ENCODE assay signal across 39 cellular contexts in the genomic region with DNA sequence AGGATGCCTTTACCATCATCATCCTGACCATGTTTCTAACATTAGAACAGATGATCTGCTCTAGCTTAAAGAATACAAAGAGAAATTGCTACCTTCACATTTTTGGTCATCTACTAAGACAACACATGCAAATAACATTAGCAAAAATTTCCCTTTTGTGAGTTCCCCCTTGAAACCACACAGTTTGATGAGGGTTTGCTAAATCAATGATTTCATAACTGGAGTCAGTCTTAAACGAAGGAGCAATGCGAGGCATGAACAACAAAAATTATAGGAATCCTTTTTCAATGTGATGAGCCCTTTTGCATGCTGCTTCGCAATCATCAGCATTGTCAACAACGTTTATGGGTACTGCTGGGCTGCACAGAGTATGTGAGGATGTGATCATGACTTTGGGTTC.
"Had no signal": no experiment of that assay in that cellular context is flagged by ENCODE, and none has a peak within 500 bp of the region (broad histone marks: within the 10 kb centered on the region; RNA-seq: fewer than 3 reads in every experiment).

No MANE protein-coding gene starts in this region.

- H3K4me3 ChIP-seq: adrenal gland, ascending aorta, body of pancreas, breast epithelium, cardiac muscle cell had no signal

- H3K4me3 Mint-ChIP-seq: activated naive CD4-positive, alpha-beta T cell treated with anti-CD3 and anti-CD28 coated beads for 36 hours; activated naive CD4-positive, alpha-beta T cell treated with anti-CD3 and anti-CD28 coated beads, Interleukin-2, amount 10 ng/mL, durations not matched to agents 7 days and 5 days; activated naive CD4-positive, alpha-beta T cell treated with anti-CD3 and anti-CD28 coated beads, Interleukin-2, amount 50 U/mL, for 24 hours; activated naive CD8-positive, alpha-beta T cell; activated naive CD8-positive, alpha-beta T cell treated with anti-CD3 and anti-CD28 coated beads for 36 hours; activated naive CD8-positive, alpha-beta T cell treated with anti-CD3 and anti-CD28 coated beads, Interleukin-2, amount 10 ng/mL, durations not matched to agents 7 days and 5 days; activated naive CD8-positive, alpha-beta T cell treated with anti-CD3 and anti-CD28 coated beads, Interleukin-2, amount 50 U/mL, for 24 hours; activated T-cell treated with anti-CD3 and anti-CD28 coated beads, Interleukin-2, amount 50 U/mL, for 24 hours; activated T-cell treated with anti-CD3 and anti-CD28 coated beads, Interleukin-2, amount 50 U/mL, for 4 hours; activated T-cell treated with anti-CD3 and anti-CD28 coated beads, Interleukin-2, amount 50 U/mL, for 72 hours; activated T-helper 1 cell treated with anti-CD3 and anti-CD28 coated beads, Interleukin-12 subunit alpha, Interleukin-12 subunit beta, Interleukin-2, Interleukin-4 antibody, amounts not matched to agents 30 ng/mL and 10 ng/mL and 1 ng/mL, durations not matched to agents 14 hours and 24 hours and 36 hours; activated T-helper 17 cell treated with anti-CD3 and anti-CD28 coated beads, Interleukin-2, amount 50 U/mL, for 72 hours; brain; central memory CD8-positive, alpha-beta T cell had no signal

- DNase-seq: activated effector memory CD4-positive, alpha-beta T cell treated with anti-CD3 and anti-CD28 coated beads, Interleukin-2, amount 50 U/mL, for 16 hours; activated effector memory CD4-positive, alpha-beta T cell treated with Interleukin-2 at 50 U/mL for 16 hours; activated gamma-delta T cell; activated gamma-delta T cell treated with Interleukin-2 at 50 U/mL for 16 hours; activated naive CD4-positive, alpha-beta T cell; activated naive CD4-positive, alpha-beta T cell treated with anti-CD3 and anti-CD28 coated beads for 36 hours; activated naive CD4-positive, alpha-beta T cell treated with anti-CD3 and anti-CD28 coated beads, Interleukin-2, amount 10 ng/mL, durations not matched to agents 7 days and 5 days; activated naive CD4-positive, alpha-beta T cell treated with anti-CD3 and anti-CD28 coated beads, Interleukin-2, amount 50 U/mL, for 16 hours; activated naive CD4-positive, alpha-beta T cell treated with Interleukin-2 at 50 U/mL for 16 hours; activated naive CD8-positive, alpha-beta T cell treated with anti-CD3 and anti-CD28 coated beads for 36 hours; activated naive CD8-positive, alpha-beta T cell treated with anti-CD3 and anti-CD28 coated beads, Interleukin-2, amount 10 ng/mL, durations not matched to agents 7 days and 5 days; activated naive CD8-positive, alpha-beta T cell treated with anti-CD3 and anti-CD28 coated beads, Interleukin-2, amount 50 U/mL, for 24 hours; activated T-cell treated with anti-CD3 and anti-CD28 coated beads for 4 hours; activated T-cell treated with anti-CD3 and anti-CD28 coated beads, Interleukin-2, amount 50 U/mL, for 1 hour; activated T-cell treated with anti-CD3 and anti-CD28 coated beads, Interleukin-2, amount 50 U/mL, for 24 hours; activated T-cell treated with anti-CD3 and anti-CD28 coated beads, Interleukin-2, amount 50 U/mL, for 4 hours; activated T-cell treated with anti-CD3 and anti-CD28 coated beads, Interleukin-2, amount 50 U/mL, for 48 hours; activated T-cell treated with anti-CD3 and anti-CD28 coated beads, Interleukin-2, amount 50 U/mL, for 72 hours; adrenal gland; amniotic stem cell; amygdala; anterior cingulate cortex; aorta; body of pancreas; brain microvascular endothelial cell; caudate nucleus; central memory CD4-positive, alpha-beta T cell; cerebellar nuclear complex had no signal

- H3K9me3 ChIP-seq: adrenal gland, ascending aorta, body of pancreas, breast epithelium had no signal

- H3K36me3 ChIP-seq: adrenal gland, ascending aorta, brain microvascular endothelial cell, breast epithelium, cardiac muscle cell had no signal

- H3K4me1 ChIP-seq: adrenal gland, body of pancreas, breast epithelium had no signal

- H3K27ac ChIP-seq: adrenal gland, ascending aorta, body of pancreas, brain microvascular endothelial cell, breast epithelium, cardiac muscle cell had no signal

- H3K27me3 Mint-ChIP-seq: activated naive CD4-positive, alpha-beta T cell treated with anti-CD3 and anti-CD28 coated beads, Interleukin-2, amount 10 ng/mL, durations not matched to agents 7 days and 5 days; activated naive CD8-positive, alpha-beta T cell treated with anti-CD3 and anti-CD28 coated beads for 36 hours; activated T-helper 17 cell treated with anti-CD3 and anti-CD28 coated beads, Interleukin-2, amount 50 U/mL, for 72 hours; central memory CD8-positive, alpha-beta T cell had no signal

- H3K27me3 ChIP-seq: adrenal gland, ascending aorta, body of pancreas, brain microvascular endothelial cell, breast epithelium, cardiac muscle cell had no signal

- H3K9me3 Mint-ChIP-seq: activated naive CD4-positive, alpha-beta T cell treated with anti-CD3 and anti-CD28 coated beads for 36 hours; activated naive CD4-positive, alpha-beta T cell treated with anti-CD3 and anti-CD28 coated beads, Interleukin-2, amount 10 ng/mL, durations not matched to agents 7 days and 5 days; activated naive CD4-positive, alpha-beta T cell treated with anti-CD3 and anti-CD28 coated beads, Interleukin-2, amount 50 U/mL, for 24 hours; activated naive CD4-positive, alpha-beta T cell treated with anti-CD3 and anti-CD28 coated beads, Interleukin-2, amount 50 U/mL, for 72 hours; activated naive CD8-positive, alpha-beta T cell treated with anti-CD3 and anti-CD28 coated beads for 36 hours; activated naive CD8-positive, alpha-beta T cell treated with anti-CD3 and anti-CD28 coated beads, Interleukin-2, amount 10 ng/mL, durations not matched to agents 7 days and 5 days; activated naive CD8-positive, alpha-beta T cell treated with anti-CD3 and anti-CD28 coated beads, Interleukin-2, amount 50 U/mL, for 24 hours; activated T-cell treated with anti-CD3 and anti-CD28 coated beads, Interleukin-2, amount 50 U/mL, for 24 hours; activated T-cell treated with anti-CD3 and anti-CD28 coated beads, Interleukin-2, amount 50 U/mL, for 4 hours; activated T-cell treated with anti-CD3 and anti-CD28 coated beads, Interleukin-2, amount 50 U/mL, for 72 hours; activated T-helper 1 cell treated with anti-CD3 and anti-CD28 coated beads, Interleukin-12 subunit alpha, Interleukin-12 subunit beta, Interleukin-2, Interleukin-4 antibody, amounts not matched to agents 30 ng/mL and 10 ng/mL and 1 ng/mL, durations not matched to agents 14 hours and 24 hours and 36 hours; activated T-helper 17 cell treated with anti-CD3 and anti-CD28 coated beads, Interleukin-2, amount 50 U/mL, for 72 hours; activated T-helper 2 cell treated with anti-CD3 and anti-CD28 coated beads, Interferon-gamma antibody, Interleukin-2, Interleukin-4, amounts not matched to agents 10 μg/mL and 5 μg/mL and 100 μg/mL, durations not matched to agents 14 hours and 24 hours and 36 hours; brain; central memory CD8-positive, alpha-beta T cell had no signal

- H3K4me1 Mint-ChIP-seq: activated naive CD4-positive, alpha-beta T cell treated with anti-CD3 and anti-CD28 coated beads, Interleukin-2, amount 10 ng/mL, durations not matched to agents 7 days and 5 days; activated naive CD4-positive, alpha-beta T cell treated with anti-CD3 and anti-CD28 coated beads, Interleukin-2, amount 50 U/mL, for 24 hours; activated naive CD8-positive, alpha-beta T cell treated with anti-CD3 and anti-CD28 coated beads for 36 hours; activated naive CD8-positive, alpha-beta T cell treated with anti-CD3 and anti-CD28 coated beads, Interleukin-2, amount 10 ng/mL, durations not matched to agents 7 days and 5 days; activated naive CD8-positive, alpha-beta T cell treated with anti-CD3 and anti-CD28 coated beads, Interleukin-2, amount 50 U/mL, for 24 hours; activated T-helper 17 cell treated with anti-CD3 and anti-CD28 coated beads, Interleukin-2, amount 50 U/mL, for 72 hours; central memory CD8-positive, alpha-beta T cell had no signal

- H3K27ac Mint-ChIP-seq: activated naive CD4-positive, alpha-beta T cell treated with anti-CD3 and anti-CD28 coated beads for 36 hours; activated naive CD4-positive, alpha-beta T cell treated with anti-CD3 and anti-CD28 coated beads, Interleukin-2, amount 10 ng/mL, durations not matched to agents 7 days and 5 days; activated naive CD4-positive, alpha-beta T cell treated with anti-CD3 and anti-CD28 coated beads, Interleukin-2, amount 50 U/mL, for 24 hours; activated naive CD4-positive, alpha-beta T cell treated with anti-CD3 and anti-CD28 coated beads, Interleukin-2, amount 50 U/mL, for 72 hours; activated naive CD8-positive, alpha-beta T cell; activated naive CD8-positive, alpha-beta T cell treated with anti-CD3 and anti-CD28 coated beads for 36 hours; activated naive CD8-positive, alpha-beta T cell treated with anti-CD3 and anti-CD28 coated beads, Interleukin-2, amount 10 ng/mL, durations not matched to agents 7 days and 5 days; activated naive CD8-positive, alpha-beta T cell treated with anti-CD3 and anti-CD28 coated beads, Interleukin-2, amount 50 U/mL, for 24 hours; activated T-cell treated with anti-CD3 and anti-CD28 coated beads, Interleukin-2, amount 50 U/mL, for 24 hours; activated T-cell treated with anti-CD3 and anti-CD28 coated beads, Interleukin-2, amount 50 U/mL, for 72 hours; activated T-helper 1 cell treated with anti-CD3 and anti-CD28 coated beads, Interleukin-12 subunit alpha, Interleukin-12 subunit beta, Interleukin-2, Interleukin-4 antibody, amounts not matched to agents 30 ng/mL and 10 ng/mL and 1 ng/mL, durations not matched to agents 14 hours and 24 hours and 36 hours; activated T-helper 17 cell treated with anti-CD3 and anti-CD28 coated beads, Interleukin-2, amount 50 U/mL, for 72 hours; activated T-helper 2 cell treated with anti-CD3 and anti-CD28 coated beads, Interferon-gamma antibody, Interleukin-2, Interleukin-4, amounts not matched to agents 10 μg/mL and 5 μg/mL and 100 μg/mL, durations not matched to agents 14 hours and 24 hours and 36 hours; brain had no signal

- H3K36me3 Mint-ChIP-seq: activated naive CD4-positive, alpha-beta T cell treated with anti-CD3 and anti-CD28 coated beads, Interleukin-2, amount 10 ng/mL, durations not matched to agents 7 days and 5 days; activated naive CD4-positive, alpha-beta T cell treated with anti-CD3 and anti-CD28 coated beads, Interleukin-2, amount 50 U/mL, for 24 hours; activated naive CD4-positive, alpha-beta T cell treated with anti-CD3 and anti-CD28 coated beads, Interleukin-2, amount 50 U/mL, for 72 hours; activated naive CD8-positive, alpha-beta T cell; activated naive CD8-positive, alpha-beta T cell treated with anti-CD3 and anti-CD28 coated beads for 36 hours; activated naive CD8-positive, alpha-beta T cell treated with anti-CD3 and anti-CD28 coated beads, Interleukin-2, amount 10 ng/mL, durations not matched to agents 7 days and 5 days; brain had no signal
